Comparison of ENCODE assay signal across 1 cellular context in genomic region chr16:51538707-51539604, GRCh38.
TF ChIP-seq lines count a peak whose summit lies in the region.

No MANE protein-coding gene starts in this region.

TF ChIP-seq in HEK293, 187 proteins besides CTCF, POLR2A, EP300 and RAD21 (continued from another document):
- TF ChIP-seq, protein P1, sequence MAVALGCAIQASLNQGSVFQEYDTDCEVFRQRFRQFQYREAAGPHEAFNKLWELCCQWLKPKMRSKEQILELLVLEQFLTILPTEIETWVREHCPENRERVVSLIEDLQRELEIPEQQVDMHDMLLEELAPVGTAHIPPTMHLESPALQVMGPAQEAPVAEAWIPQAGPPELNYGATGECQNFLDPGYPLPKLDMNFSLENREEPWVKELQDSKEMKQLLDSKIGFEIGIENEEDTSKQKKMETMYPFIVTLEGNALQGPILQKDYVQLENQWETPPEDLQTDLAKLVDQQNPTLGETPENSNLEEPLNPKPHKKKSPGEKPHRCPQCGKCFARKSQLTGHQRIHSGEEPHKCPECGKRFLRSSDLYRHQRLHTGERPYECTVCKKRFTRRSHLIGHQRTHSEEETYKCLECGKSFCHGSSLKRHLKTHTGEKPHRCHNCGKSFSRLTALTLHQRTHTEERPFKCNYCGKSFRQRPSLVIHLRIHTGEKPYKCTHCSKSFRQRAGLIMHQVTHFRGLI (tag by site-specific recombination; IDR thresholded peaks at IDR 0.05), result peak; percentile 41; the same call in 1 of the 2 replicates
- TF ChIP-seq ZNF433 (tag by site-specific recombination; IDR thresholded peaks at IDR 0.05; ENCODE audit: low read depth) (no peak), ZNF660 (tag by site-specific recombination; IDR thresholded peaks at IDR 0.05) (peak; percentile 67), ZNF335 (tag by site-specific recombination; conservative IDR thresholded peaks at IDR 0.05) (peak; percentile 75), ZNF514 (tag by site-specific recombination; IDR thresholded peaks at IDR 0.05) (no peak), ZBTB21 (tag by site-specific recombination; IDR thresholded peaks at IDR 0.05) (no peak), TSHZ1 (tag by site-specific recombination; IDR thresholded peaks at IDR 0.05; ENCODE audit: borderline replicate concordance) (0 out of 2 replicates have a peak, but pooled peaks have one; percentile 33), PRDM1 (tag by site-specific recombination; IDR thresholded peaks at IDR 0.05) (peak; percentile 39; the same call in 1 of the 2 replicates), SP7 (tag by site-specific recombination; IDR thresholded peaks at IDR 0.05) (peak; percentile 96), ZNF600 (tag by site-specific recombination; IDR thresholded peaks at IDR 0.05) (0 out of 2 replicates have a peak, but pooled peaks have one; percentile 26), ZEB2 (tag by site-specific recombination; IDR thresholded peaks at IDR 0.05) (0 out of 2 replicates have a peak, but pooled peaks have one; percentile 53), GLIS1 (tag by site-specific recombination; IDR thresholded peaks at IDR 0.05) (0 out of 2 replicates have a peak, but pooled peaks have one; percentile 29), ZNF843 (tag by site-specific recombination; IDR thresholded peaks at IDR 0.05) (peak; percentile 71; the same call in 1 of the 2 replicates), ZNF610 (tag by site-specific recombination; IDR thresholded peaks at IDR 0.05; ENCODE audit: borderline replicate concordance) (no peak), WT1 (tag by site-specific recombination; IDR thresholded peaks at IDR 0.05) (peak; percentile 52), PRDM6 (tag by site-specific recombination; IDR thresholded peaks at IDR 0.05) (peak; percentile 8; the same call in 1 of the 2 replicates), OSR2 (tag by site-specific recombination; IDR thresholded peaks at IDR 0.05) (peak; percentile 87), ZNF248 (tag by site-specific recombination; IDR thresholded peaks at IDR 0.05) (no peak), ZNF366 (tag by site-specific recombination; conservative IDR thresholded peaks at IDR 0.05) (peak; percentile 76), KLF8 (tag by site-specific recombination; IDR thresholded peaks at IDR 0.05) (0 out of 2 replicates have a peak, but pooled peaks have one; percentile 37), ZNF629 (tag by site-specific recombination; IDR thresholded peaks at IDR 0.05) (peak; percentile 73)
- TF ChIP-seq, protein P2, sequence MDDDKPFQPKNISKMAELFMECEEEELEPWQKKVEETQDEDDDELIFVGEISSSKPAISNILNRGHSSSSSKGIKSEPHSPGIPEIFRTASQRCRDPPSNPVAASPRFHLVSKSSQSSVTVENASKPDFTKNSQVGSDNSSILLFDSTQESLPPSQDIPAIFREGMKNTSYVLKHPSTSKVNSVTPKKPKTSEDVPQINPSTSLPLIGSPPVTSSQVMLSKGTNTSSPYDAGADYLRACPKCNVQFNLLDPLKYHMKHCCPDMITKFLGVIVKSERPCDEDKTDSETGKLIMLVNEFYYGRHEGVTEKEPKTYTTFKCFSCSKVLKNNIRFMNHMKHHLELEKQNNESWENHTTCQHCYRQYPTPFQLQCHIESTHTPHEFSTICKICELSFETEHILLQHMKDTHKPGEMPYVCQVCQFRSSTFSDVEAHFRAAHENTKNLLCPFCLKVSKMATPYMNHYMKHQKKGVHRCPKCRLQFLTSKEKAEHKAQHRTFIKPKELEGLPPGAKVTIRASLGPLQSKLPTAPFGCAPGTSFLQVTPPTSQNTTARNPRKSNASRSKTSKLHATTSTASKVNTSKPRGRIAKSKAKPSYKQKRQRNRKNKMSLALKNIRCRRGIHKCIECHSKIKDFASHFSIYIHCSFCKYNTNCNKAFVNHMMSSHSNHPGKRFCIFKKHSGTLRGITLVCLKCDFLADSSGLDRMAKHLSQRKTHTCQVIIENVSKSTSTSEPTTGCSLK (tag by site-specific recombination; IDR thresholded peaks at IDR 0.05), result no peak
- TF ChIP-seq, protein P3, sequence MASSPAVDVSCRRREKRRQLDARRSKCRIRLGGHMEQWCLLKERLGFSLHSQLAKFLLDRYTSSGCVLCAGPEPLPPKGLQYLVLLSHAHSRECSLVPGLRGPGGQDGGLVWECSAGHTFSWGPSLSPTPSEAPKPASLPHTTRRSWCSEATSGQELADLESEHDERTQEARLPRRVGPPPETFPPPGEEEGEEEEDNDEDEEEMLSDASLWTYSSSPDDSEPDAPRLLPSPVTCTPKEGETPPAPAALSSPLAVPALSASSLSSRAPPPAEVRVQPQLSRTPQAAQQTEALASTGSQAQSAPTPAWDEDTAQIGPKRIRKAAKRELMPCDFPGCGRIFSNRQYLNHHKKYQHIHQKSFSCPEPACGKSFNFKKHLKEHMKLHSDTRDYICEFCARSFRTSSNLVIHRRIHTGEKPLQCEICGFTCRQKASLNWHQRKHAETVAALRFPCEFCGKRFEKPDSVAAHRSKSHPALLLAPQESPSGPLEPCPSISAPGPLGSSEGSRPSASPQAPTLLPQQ (tag by site-specific recombination; IDR thresholded peaks at IDR 0.05), result peak; percentile 41; the same call in 1 of the 2 replicates
- TF ChIP-seq, protein P4, sequence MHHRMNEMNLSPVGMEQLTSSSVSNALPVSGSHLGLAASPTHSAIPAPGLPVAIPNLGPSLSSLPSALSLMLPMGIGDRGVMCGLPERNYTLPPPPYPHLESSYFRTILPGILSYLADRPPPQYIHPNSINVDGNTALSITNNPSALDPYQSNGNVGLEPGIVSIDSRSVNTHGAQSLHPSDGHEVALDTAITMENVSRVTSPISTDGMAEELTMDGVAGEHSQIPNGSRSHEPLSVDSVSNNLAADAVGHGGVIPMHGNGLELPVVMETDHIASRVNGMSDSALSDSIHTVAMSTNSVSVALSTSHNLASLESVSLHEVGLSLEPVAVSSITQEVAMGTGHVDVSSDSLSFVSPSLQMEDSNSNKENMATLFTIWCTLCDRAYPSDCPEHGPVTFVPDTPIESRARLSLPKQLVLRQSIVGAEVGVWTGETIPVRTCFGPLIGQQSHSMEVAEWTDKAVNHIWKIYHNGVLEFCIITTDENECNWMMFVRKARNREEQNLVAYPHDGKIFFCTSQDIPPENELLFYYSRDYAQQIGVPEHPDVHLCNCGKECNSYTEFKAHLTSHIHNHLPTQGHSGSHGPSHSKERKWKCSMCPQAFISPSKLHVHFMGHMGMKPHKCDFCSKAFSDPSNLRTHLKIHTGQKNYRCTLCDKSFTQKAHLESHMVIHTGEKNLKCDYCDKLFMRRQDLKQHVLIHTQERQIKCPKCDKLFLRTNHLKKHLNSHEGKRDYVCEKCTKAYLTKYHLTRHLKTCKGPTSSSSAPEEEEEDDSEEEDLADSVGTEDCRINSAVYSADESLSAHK (tag by site-specific recombination; IDR thresholded peaks at IDR 0.05), result peak; percentile 41; the same call in 1 of the 2 replicates
- TF ChIP-seq, protein P5, sequence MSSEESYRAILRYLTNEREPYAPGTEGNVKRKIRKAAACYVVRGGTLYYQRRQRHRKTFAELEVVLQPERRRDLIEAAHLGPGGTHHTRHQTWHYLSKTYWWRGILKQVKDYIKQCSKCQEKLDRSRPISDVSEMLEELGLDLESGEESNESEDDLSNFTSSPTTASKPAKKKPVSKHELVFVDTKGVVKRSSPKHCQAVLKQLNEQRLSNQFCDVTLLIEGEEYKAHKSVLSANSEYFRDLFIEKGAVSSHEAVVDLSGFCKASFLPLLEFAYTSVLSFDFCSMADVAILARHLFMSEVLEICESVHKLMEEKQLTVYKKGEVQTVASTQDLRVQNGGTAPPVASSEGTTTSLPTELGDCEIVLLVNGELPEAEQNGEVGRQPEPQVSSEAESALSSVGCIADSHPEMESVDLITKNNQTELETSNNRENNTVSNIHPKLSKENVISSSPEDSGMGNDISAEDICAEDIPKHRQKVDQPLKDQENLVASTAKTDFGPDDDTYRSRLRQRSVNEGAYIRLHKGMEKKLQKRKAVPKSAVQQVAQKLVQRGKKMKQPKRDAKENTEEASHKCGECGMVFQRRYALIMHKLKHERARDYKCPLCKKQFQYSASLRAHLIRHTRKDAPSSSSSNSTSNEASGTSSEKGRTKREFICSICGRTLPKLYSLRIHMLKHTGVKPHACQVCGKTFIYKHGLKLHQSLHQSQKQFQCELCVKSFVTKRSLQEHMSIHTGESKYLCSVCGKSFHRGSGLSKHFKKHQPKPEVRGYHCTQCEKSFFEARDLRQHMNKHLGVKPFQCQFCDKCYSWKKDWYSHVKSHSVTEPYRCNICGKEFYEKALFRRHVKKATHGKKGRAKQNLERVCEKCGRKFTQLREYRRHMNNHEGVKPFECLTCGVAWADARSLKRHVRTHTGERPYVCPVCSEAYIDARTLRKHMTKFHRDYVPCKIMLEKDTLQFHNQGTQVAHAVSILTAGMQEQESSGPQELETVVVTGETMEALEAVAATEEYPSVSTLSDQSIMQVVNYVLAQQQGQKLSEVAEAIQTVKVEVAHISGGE (tag by site-specific recombination; conservative IDR thresholded peaks at IDR 0.05; ENCODE audit: low read depth), result 0 out of 2 replicates have a peak, but pooled peaks have one; percentile 12
